23 cellular contexts compared by ENCODE assay signal in the genomic region with DNA sequence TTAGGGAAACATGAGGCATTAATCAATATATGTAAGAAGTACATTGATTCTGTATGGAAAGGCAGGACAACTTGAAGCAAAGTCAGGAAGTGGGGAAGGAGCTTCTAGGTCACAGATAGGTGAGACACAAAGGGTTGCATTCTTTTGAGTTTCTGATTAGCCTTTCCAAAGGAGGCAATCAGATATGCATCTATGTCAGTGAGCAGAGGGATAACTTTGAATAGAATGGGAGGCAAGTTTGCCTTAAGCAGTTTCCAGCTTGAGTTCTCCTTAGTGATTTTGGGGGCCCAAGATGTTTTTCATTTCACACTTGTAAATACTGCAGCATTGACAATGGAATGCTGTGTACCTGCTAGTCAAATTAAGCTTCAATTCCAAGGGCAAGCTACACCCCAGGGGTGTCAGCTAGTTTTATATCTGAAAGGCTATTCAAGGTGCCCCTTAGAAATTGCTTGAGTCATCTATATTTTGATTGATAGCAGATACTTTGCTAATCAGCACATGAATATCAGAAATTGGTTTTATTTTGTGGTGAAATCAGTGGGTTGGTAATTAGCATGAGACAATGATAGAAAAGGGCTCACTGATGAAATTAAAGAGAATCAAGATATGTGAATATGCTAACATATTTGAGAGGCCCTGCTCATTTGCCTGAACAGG.
DNase-seq lines count a peak whose midpoint lies in the region; ATAC-seq, FAIRE-seq and TF ChIP-seq lines count a peak whose summit lies in the region.
"Had no signal": no experiment of that assay in that cellular context is flagged by ENCODE, and none has a peak within 500 bp of the region (broad histone marks: within the 10 kb centered on the region; RNA-seq: fewer than 3 reads in every experiment).

No MANE protein-coding gene starts in this region.

- POLR2A ChIA-PET in K562 (lab: Yijun Ruan, JAX) = interaction anchor here (1.1 kb wide), 1 partner anchor 10 kb away, joined by 3 read pairs; no protein-coding TSS in a partner anchor

- peaks cover 12% of the 10 kb centered on the region; the same call in 1 of the 2 replicates for H3K9me2 ChIP-seq in GM23338 (ENCODE audit: insufficient read depth)

- H3K9me3 ChIP-seq in HUES64 (ENCODE audit: insufficient read depth, low read depth, low read length) (peaks cover 24% of the 10 kb centered on the region), K562 (replicated peaks; ENCODE audit: control insufficient read depth, insufficient read depth, low read depth, low read length) (peaks cover 5% of the 10 kb centered on the region; the same call in 1 of the 2 replicates), gastrocnemius medialis (peaks cover 0 to 5% (median 0%) of the 10 kb centered on the region in 3 donors)
- H3K9me3 ChIP-seq: SJSA1 had no signal

- H3K27me3 ChIP-seq in GM23338 (ENCODE audit: insufficient read depth) = no peaks in the 10 kb centered on the region
- H3K27me3 ChIP-seq in HUES64 (ENCODE audit: insufficient read depth, low read length) = no peaks in the 10 kb centered on the region
- no peaks in the 10 kb centered on the region for H3K27me3 ChIP-seq in K562 (ENCODE audit: control insufficient read depth in 2 of 2, insufficient read depth in 2 of 2, low read length in 2 of 2)
- H3K27me3 ChIP-seq in foreskin keratinocyte = no peaks in the 10 kb centered on the region
- no peaks in the 10 kb centered on the region for H3K27me3 ChIP-seq in gastrocnemius medialis
- H3K27me3 ChIP-seq: SJSA1 had no signal

- no peak for TF ChIP-seq RAD21 in K562 (CRISPR knock-in tag; conservative IDR thresholded peaks at IDR 0.05 in 1 of 2, IDR thresholded peaks at IDR 0.05 in 1 of 2)

- intact Hi-C loops in K562 (cut with micrococcal nuclease) = no loop called here
- intact Hi-C loops in gastrocnemius medialis (cut with DNase I; ENCODE audit: low total_unique reads) = no loop called here

- no peaks in the 10 kb centered on the region for H3F3A ChIP-seq in GM23338 (replicated peaks; ENCODE audit: low read depth)

- peak overlapping the region; percentile 88 for H3K27ac ChIP-seq in GM23338 (ENCODE audit: low read depth)
- H3K27ac ChIP-seq in HUES64 (ENCODE audit: low read depth, low read length) = peak overlapping the region; percentile 55; the same call in 1 of the 2 replicates
- H3K27ac ChIP-seq in K562 (ENCODE audit: extremely low read depth, low read depth, low read length) = no peak overlapping the region
- H3K27ac ChIP-seq in foreskin keratinocyte = no peak overlapping the region
- no peak overlapping the region for H3K27ac ChIP-seq in gastrocnemius medialis
- H3K27ac ChIP-seq: C4-2B, SJSA1 had no signal

- H3K9me3 Mint-ChIP-seq in GM23338 (peaks cover 30% of the 10 kb centered on the region), nephron progenitor cell (peaks cover 20% of the 10 kb centered on the region)
- H3K9me3 Mint-ChIP-seq in activated T-cell treated with anti-CD3 and anti-CD28 coated beads, Interleukin-2, amount 50 U/mL, for 24 hours = peaks cover 8% of the 10 kb centered on the region

- H3K27me3 Mint-ChIP-seq in GM23338 (ENCODE audit: insufficient read depth, low read depth, poor library complexity) (peaks cover 7% of the 10 kb centered on the region), nephron progenitor cell (ENCODE audit: low read depth, poor library complexity) (peaks cover 6% of the 10 kb centered on the region)
- H3K27me3 Mint-ChIP-seq in activated T-cell treated with anti-CD3 and anti-CD28 coated beads, Interleukin-2, amount 50 U/mL, for 24 hours = no peaks in the 10 kb centered on the region
- H3K27me3 Mint-ChIP-seq: B cell, T-cell had no signal

- H3K4me3 ChIP-seq in GM23338 (no peak overlapping the region), HUES64 (ENCODE audit: low read length) (no peak overlapping the region), K562 (no peak overlapping the region), gastrocnemius medialis (no peak overlapping the region)
- H3K4me3 ChIP-seq: SJSA1 had no signal

- H3K4me1 ChIP-seq in GM23338 (ENCODE audit: insufficient read depth) (peaks cover 29% of the 10 kb centered on the region), HUES64 (ENCODE audit: insufficient read depth, low read length) (peaks cover 12% of the 10 kb centered on the region), K562 (replicated peaks in 1 of 2; ENCODE audit: control insufficient read depth in 2 of 2, insufficient read depth in 2 of 2, low read length in 2 of 2) (no peaks in the 10 kb centered on the region), foreskin keratinocyte (no peaks in the 10 kb centered on the region), gastrocnemius medialis (peaks cover 0 to 2% of the 10 kb centered on the region in 2 donors)
- H3K4me1 ChIP-seq: SJSA1 had no signal

- H3K36me3 ChIP-seq in GM23338 (ENCODE audit: insufficient read depth) = peaks cover 22% of the 10 kb centered on the region; the same call in 1 of the 2 replicates
- no peaks in the 10 kb centered on the region for H3K36me3 ChIP-seq in HUES64 (ENCODE audit: insufficient read depth, low read length)
- no peaks in the 10 kb centered on the region; the same call in 2 of the 3 replicates for H3K36me3 ChIP-seq in K562 (ENCODE audit: control insufficient read depth, insufficient read depth, low read length)
- no peaks in the 10 kb centered on the region for H3K36me3 ChIP-seq in gastrocnemius medialis
- H3K36me3 ChIP-seq: SJSA1 had no signal

- DNase-seq in GM23338 (ENCODE audit: low spot score) (no peak), K562 (ENCODE audit: extremely low read depth in 1 of 4, low spot score in 3 of 4) (no peak), nephron progenitor cell (no peak), foreskin keratinocyte (no peak), gastrocnemius medialis (no peak)
- no peak for DNase-seq in activated T-cell treated with anti-CD3 and anti-CD28 coated beads, Interleukin-2, amount 50 U/mL, for 24 hours
- DNase-seq: Caco-2; CD8-positive, alpha-beta T cell; DMS 273 treated with DMSO at 0.1 percent for 48 hours; DND-41; H9; MM.1S; NCI-H2029; NCI-H446; NCI-H82; Right ventricle myocardium superior; RPMI8226; T-cell had no signal

- H3K36me3 Mint-ChIP-seq in GM23338 (ENCODE audit: low read depth) (peaks cover 29% of the 10 kb centered on the region; the same call in 2 of the 3 replicates), nephron progenitor cell (ENCODE audit: low read depth) (peaks cover 6% of the 10 kb centered on the region)
- no peaks in the 10 kb centered on the region for H3K36me3 Mint-ChIP-seq in activated T-cell treated with anti-CD3 and anti-CD28 coated beads, Interleukin-2, amount 50 U/mL, for 24 hours (ENCODE audit: low read depth)
- H3K36me3 Mint-ChIP-seq: T-cell had no signal

- no peak overlapping the region for H3K4me3 Mint-ChIP-seq in GM23338
- H3K4me3 Mint-ChIP-seq in nephron progenitor cell = no peak overlapping the region
- no peak overlapping the region for H3K4me3 Mint-ChIP-seq in activated T-cell treated with anti-CD3 and anti-CD28 coated beads, Interleukin-2, amount 50 U/mL, for 24 hours
- H3K4me3 Mint-ChIP-seq: B cell; CD8-positive, alpha-beta T cell; H9; T-cell had no signal

- H3K27ac Mint-ChIP-seq in GM23338 = no peak overlapping the region
- peak overlapping the region; percentile 2 for H3K27ac Mint-ChIP-seq in nephron progenitor cell
- H3K27ac Mint-ChIP-seq in activated T-cell treated with anti-CD3 and anti-CD28 coated beads, Interleukin-2, amount 50 U/mL, for 24 hours = no peak overlapping the region
- H3K27ac Mint-ChIP-seq: B cell; CD8-positive, alpha-beta T cell; T-cell had no signal

- in situ Hi-C loops in K562 (cut with MboI) = no loop called here
- in situ Hi-C loops in gastrocnemius medialis (cut with MboI; ENCODE audit: low sequenced_read_pairs in 4 of 4) = no loop called here

- FAIRE-seq in K562 (lab: Jason Lieb, UNC) = no peak
- FAIRE-seq: HTR-8/SVneo had no signal

- H3K4me2 ChIP-seq in GM23338 (peak overlapping the region; percentile 50), K562 (ENCODE audit: insufficient read depth, low read length) (no peak overlapping the region)

- CTCF ChIA-PET in K562 (lab: Yijun Ruan, JAX; ENCODE audit: low intra/inter-chr PET ratio) = no interaction called here

- TF ChIP-seq EP300 in K562 (IDR thresholded peaks at IDR 0.05; ENCODE audit: low read length) = no peak

- H2AFZ ChIP-seq in GM23338 (no peak overlapping the region), K562 (ENCODE audit: low read depth, low read length) (no peak overlapping the region)

- ATAC-seq in GM23338 (no peak; the same call in 2 of the 3 replicates), K562 (no peak), foreskin keratinocyte (no peak), gastrocnemius medialis (no peak)
- ATAC-seq: CD8-positive, alpha-beta T cell; T-cell had no signal

- H3K4me1 Mint-ChIP-seq in GM23338 (peaks cover 19% of the 10 kb centered on the region), nephron progenitor cell (peaks cover 4% of the 10 kb centered on the region)
- H3K4me1 Mint-ChIP-seq in activated T-cell treated with anti-CD3 and anti-CD28 coated beads, Interleukin-2, amount 50 U/mL, for 24 hours (ENCODE audit: low read depth) = no peaks in the 10 kb centered on the region
- H3K4me1 Mint-ChIP-seq: B cell, T-cell had no signal

- H3K79me2 ChIP-seq in GM23338 (replicated peaks; ENCODE audit: insufficient read depth) = no peaks in the 10 kb centered on the region
- H3K79me2 ChIP-seq in K562 (ENCODE audit: control insufficient read depth, insufficient read depth, low read length) = no peaks in the 10 kb centered on the region

- H3K9ac ChIP-seq in HUES64 (ENCODE audit: low read depth, low read length) (no peak overlapping the region), K562 (ENCODE audit: insufficient read depth in 1 of 2, low read depth in 2 of 2, low read length in 2 of 2) (no peak overlapping the region)

- H3K9me1 ChIP-seq in K562 (ENCODE audit: control insufficient read depth, insufficient read depth, low read length) = no peaks in the 10 kb centered on the region

- TF ChIP-seq POLR2A in K562 (conservative IDR thresholded peaks at IDR 0.05) = no peak
- no peak for TF ChIP-seq POLR2A in gastrocnemius medialis (IDR thresholded peaks at IDR 0.05)

- no peak for TF ChIP-seq CTCF in GM23338 (conservative IDR thresholded peaks at IDR 0.05; ENCODE audit: low read depth in 2 of 2)
- TF ChIP-seq CTCF in K562 (IDR thresholded peaks at IDR 0.05 in 2 of 3, conservative IDR thresholded peaks at IDR 0.05 in 1 of 3; ENCODE audit: insufficient read depth in 2 of 3, low read depth in 1 of 3, low read length in 3 of 3) = no peak
- no peak for TF ChIP-seq CTCF in nephron progenitor cell (IDR thresholded peaks at IDR 0.05)
- no peak for TF ChIP-seq CTCF in foreskin keratinocyte (conservative IDR thresholded peaks at IDR 0.05)
- TF ChIP-seq CTCF in gastrocnemius medialis (IDR thresholded peaks at IDR 0.05 in 4 of 5, conservative IDR thresholded peaks at IDR 0.05 in 1 of 5) = no peak

- BruUV-seq in K562 (replicated peaks; lab: Mats Ljungman, UMichigan) = no TSS peak

- H4K20me1 ChIP-seq in GM23338 (replicated peaks; ENCODE audit: insufficient read depth) = no peaks in the 10 kb centered on the region
- no peaks in the 10 kb centered on the region for H4K20me1 ChIP-seq in K562 (replicated peaks; ENCODE audit: control insufficient read depth, insufficient read depth, low read length)

TF ChIP-seq in GM23338, 12 proteins besides CTCF, POLR2A, EP300 and RAD21 (continues in another document):
- TF ChIP-seq NANOG (IDR thresholded peaks at IDR 0.05; ENCODE audit: borderline replicate concordance) = peak; percentile 25; the same call in 1 of the 2 replicates

TF ChIP-seq in K562, 482 proteins besides CTCF, POLR2A, EP300 and RAD21:
- TF ChIP-seq ZNF445 (CRISPR knock-in tag; IDR thresholded peaks at IDR 0.05; ENCODE audit: low read depth) = no peak
- 0 out of 2 replicates have a peak, but pooled peaks have one; percentile 17 for TF ChIP-seq ZNF316 (IDR thresholded peaks at IDR 0.05)
TF ChIP-seq in K562: peak in this region for 1.

Comparison
In these comparisons a context has a peak if more than half of its experiments do, and no peak if none do; other contexts are left out.
1. H3K27ac ChIP-seq: peak in GM23338 (single experiment) and HUES64 (single experiment); none in K562 (single experiment), foreskin keratinocyte (single experiment) and gastrocnemius medialis (0 of 4).